In genomic region chr4:119297795-119298194, GRCh38 we compare ENCODE assay signal across 15 cellular contexts. TPM values are rescaled to one million over a fixed set of nuclear protein-coding genes. Genes with fewer than 3 reads are reported as not detected.
DNase-seq lines count a peak whose midpoint lies in the region; ATAC-seq and TF ChIP-seq lines count a peak whose summit lies in the region.
"Had no signal": no experiment of that assay in that cellular context is flagged by ENCODE, and none has a peak within 500 bp of the region (broad histone marks: within the 10 kb centered on the region; RNA-seq: fewer than 3 reads in every experiment).

No MANE protein-coding gene starts in this region.

- H3K27ac ChIP-seq in CD4-positive, alpha-beta memory T cell (ENCODE audit: low read depth, low read length): no peak overlapping the region
- H3K27ac ChIP-seq in endodermal cell (ENCODE audit: low read depth, low read length) (no peak overlapping the region), osteoblast (ENCODE audit: low read depth, low read length) (peak overlapping the region; percentile 96)
- H3K27ac ChIP-seq: WERI-Rb-1 had no signal

- H3K9me3 Mint-ChIP-seq in CD4-positive, alpha-beta memory T cell: peaks cover 0 to 2% (median 0%) of the 10 kb centered on the region in 8 donors
- H3K9me3 Mint-ChIP-seq in endodermal cell: no peaks in the 10 kb centered on the region

- peaks cover 24 to 42% (median 34%) of the 10 kb centered on the region in 4 donors for H3K4me1 Mint-ChIP-seq in CD4-positive, alpha-beta memory T cell
- peaks cover 13% of the 10 kb centered on the region for H3K4me1 Mint-ChIP-seq in endodermal cell

- H2AFZ ChIP-seq in osteoblast (ENCODE audit: low read length): no peak overlapping the region

- no peak overlapping the region for H3K9ac ChIP-seq in endodermal cell (ENCODE audit: extremely low read depth, low read length, poor library complexity, severe bottlenecking)

- TF ChIP-seq CTCF in NB4 (IDR thresholded peaks at IDR 0.05; ENCODE audit: low read depth, low read length) (no peak), endodermal cell (conservative IDR thresholded peaks at IDR 0.05) (no peak), osteoblast (IDR thresholded peaks at IDR 0.05; ENCODE audit: extremely low read depth, low read depth, low read length) (no peak)

- no peak overlapping the region for H3K4me3 ChIP-seq in CD4-positive, alpha-beta memory T cell (ENCODE audit: low read length in 2 of 2)
- H3K4me3 ChIP-seq in NB4 (ENCODE audit: low read depth, low read length): peak overlapping the region; percentile 94
- H3K4me3 ChIP-seq in endodermal cell (ENCODE audit: low read length): peak overlapping the region; percentile 90
- peak overlapping the region; percentile 93 for H3K4me3 ChIP-seq in osteoblast (ENCODE audit: insufficient read depth, low read length)

- H3K79me2 ChIP-seq in osteoblast (ENCODE audit: insufficient read depth, low read length): peaks cover 37% of the 10 kb centered on the region

- CTCF ChIA-PET in CD4-positive, alpha-beta memory T cell (lab: Charles Lee; ENCODE audit: partially characterized antibody): interaction anchor here (1.2 to 4.8 kb wide), 3 partner anchors 11 to 256 kb away, joined by 3 to 34 read pairs (median 5); no protein-coding TSS in a partner anchor

- TF ChIP-seq POLR2A in NB4 (IDR thresholded peaks at IDR 0.05; ENCODE audit: extremely low read depth, insufficient read length): no peak

- POLR2A ChIA-PET in CD4-positive, alpha-beta memory T cell (lab: Charles Lee; ENCODE audit: partially characterized antibody): interaction anchor here (0.6 to 1.0 kb wide), 3 partner anchors 30 to 157 kb away, joined by 3 to 5 read pairs (median 4); partner anchors contain the start of gene USP53

- H3K27ac Mint-ChIP-seq in CD4-positive, alpha-beta memory T cell: peak overlapping the region in 4 of 7 donors; percentile 43 to 96 (median 69)
- H3K27ac Mint-ChIP-seq in endodermal cell: no peak overlapping the region

- no peaks in the 10 kb centered on the region for H4K20me1 ChIP-seq in osteoblast (ENCODE audit: insufficient read depth, low read length)

- peaks cover 2% of the 10 kb centered on the region for H3K36me3 ChIP-seq in CD4-positive, alpha-beta memory T cell (ENCODE audit: insufficient read depth, low read length)
- H3K36me3 ChIP-seq in endodermal cell (ENCODE audit: control insufficient read depth, insufficient read depth, low read length) (peaks cover 50% of the 10 kb centered on the region), osteoblast (ENCODE audit: insufficient read depth, low read length) (peaks cover 25% of the 10 kb centered on the region)

- H3K36me3 Mint-ChIP-seq in CD4-positive, alpha-beta memory T cell: peaks cover 19 to 32% of the 10 kb centered on the region in 2 donors
- H3K36me3 Mint-ChIP-seq in endodermal cell (ENCODE audit: low read depth): peaks cover 32% of the 10 kb centered on the region

- no peak for DNase-seq in CD4-positive, alpha-beta memory T cell
- DNase-seq in NB4 (ENCODE audit: low read depth) (no peak), endodermal cell (no peak), osteoblast (ENCODE audit: insufficient read length, low spot score, missing footprints) (no peak), LoVo (ENCODE audit: low spot score) (no peak)
- no peak for DNase-seq in stimulated activated CD4-positive, alpha-beta T cell treated with anti-CD3 and anti-CD28 coated beads, Interleukin-4, amount 100 ng/mL, for 4 hours
- DNase-seq: DMS79, NCI-H2227 treated with DMSO at 0.1 percent for 48 hours, RPMI8226, WERI-Rb-1 had no signal

- no peaks in the 10 kb centered on the region for H3K27me3 ChIP-seq in CD4-positive, alpha-beta memory T cell (ENCODE audit: insufficient read depth, low read length)
- H3K27me3 ChIP-seq in endodermal cell (ENCODE audit: control insufficient read depth, insufficient read depth, low read length, poor library complexity, severe bottlenecking): no peaks in the 10 kb centered on the region
- H3K27me3 ChIP-seq in osteoblast (ENCODE audit: insufficient read depth, low read length): no peaks in the 10 kb centered on the region

- peak overlapping the region in 5 of 8 donors; percentile 53 to 99 (median 96) for H3K4me3 Mint-ChIP-seq in CD4-positive, alpha-beta memory T cell
- H3K4me3 Mint-ChIP-seq in endodermal cell: no peak overlapping the region

- no peaks in the 10 kb centered on the region for H3K27me3 Mint-ChIP-seq in CD4-positive, alpha-beta memory T cell
- H3K27me3 Mint-ChIP-seq in endodermal cell (ENCODE audit: insufficient read depth): no peaks in the 10 kb centered on the region

- peaks cover 27% of the 10 kb centered on the region for H3K4me1 ChIP-seq in CD4-positive, alpha-beta memory T cell (ENCODE audit: insufficient read depth, low read length)
- H3K4me1 ChIP-seq in endodermal cell (ENCODE audit: control insufficient read depth, insufficient read depth, low read length) (no peaks in the 10 kb centered on the region), osteoblast (ENCODE audit: insufficient read depth, low read length) (peaks cover 10% of the 10 kb centered on the region)

- 93% methylated on average over 1 of the region's 1 CpG; no CpG with 5 or more reads in 1 of the 2 experiments for WGBS in endodermal cell (ENCODE audit: insufficient coverage in 1 of 2, insufficient read length in 1 of 2), 2 experiments

- intact Hi-C loops in CD4-positive, alpha-beta memory T cell (cut with micrococcal nuclease): no loop called here

- peak overlapping the region; percentile 84 for H3K4me2 ChIP-seq in osteoblast (ENCODE audit: insufficient read depth, low read length)

- H3K9me3 ChIP-seq in CD4-positive, alpha-beta memory T cell (ENCODE audit: control insufficient read depth in 1 of 2, low read length in 2 of 2): no peaks in the 10 kb centered on the region
- no peaks in the 10 kb centered on the region for H3K9me3 ChIP-seq in endodermal cell (ENCODE audit: control insufficient read depth, low read length)
- no peaks in the 10 kb centered on the region for H3K9me3 ChIP-seq in osteoblast (ENCODE audit: low read depth, low read length)

- no peak for ATAC-seq in GM21619 (IDR thresholded peaks at IDR 0.05; ENCODE audit: unreplicated experiment)
- ATAC-seq: activated naive CD4-positive, alpha-beta T cell treated with anti-CD3 and anti-CD28 coated beads, Interleukin-2, amount 50 U/mL, for 72 hours had no signal

RNA-seq across cellular contexts. Expression of gene FABP2, which starts 24.1 kb away (rescaled TPM):
- not detected for total RNA-seq in CD4-positive, alpha-beta memory T cell
- polyA plus RNA-seq in CD4-positive, alpha-beta memory T cell: under 1 TPM in 1 of 2 donors, not detected in 1; 0.21 TPM
- total RNA-seq in endodermal cell (not detected), osteoblast (not detected in 2 replicates)
- not detected for polyA plus RNA-seq in endodermal cell (2013, experiment 1 of 2)
- not detected for polyA plus RNA-seq in endodermal cell (2013, experiment 2 of 2)
- total RNA-seq: activated naive CD4-positive, alpha-beta T cell treated with anti-CD3 and anti-CD28 coated beads, Interleukin-2, amount 50 U/mL, for 72 hours; M059J; mononuclear cell; skeletal muscle tissue had no signal

Comparison
In these comparisons a context has a peak if more than half of its experiments do, and no peak if none do; other contexts are left out.
1. H3K4me3 ChIP-seq: peak in NB4 (single experiment), endodermal cell (single experiment) and osteoblast (single experiment); none in CD4-positive, alpha-beta memory T cell (0 of 2).